1 cellular context compared by ENCODE assay signal in the genomic region with DNA sequence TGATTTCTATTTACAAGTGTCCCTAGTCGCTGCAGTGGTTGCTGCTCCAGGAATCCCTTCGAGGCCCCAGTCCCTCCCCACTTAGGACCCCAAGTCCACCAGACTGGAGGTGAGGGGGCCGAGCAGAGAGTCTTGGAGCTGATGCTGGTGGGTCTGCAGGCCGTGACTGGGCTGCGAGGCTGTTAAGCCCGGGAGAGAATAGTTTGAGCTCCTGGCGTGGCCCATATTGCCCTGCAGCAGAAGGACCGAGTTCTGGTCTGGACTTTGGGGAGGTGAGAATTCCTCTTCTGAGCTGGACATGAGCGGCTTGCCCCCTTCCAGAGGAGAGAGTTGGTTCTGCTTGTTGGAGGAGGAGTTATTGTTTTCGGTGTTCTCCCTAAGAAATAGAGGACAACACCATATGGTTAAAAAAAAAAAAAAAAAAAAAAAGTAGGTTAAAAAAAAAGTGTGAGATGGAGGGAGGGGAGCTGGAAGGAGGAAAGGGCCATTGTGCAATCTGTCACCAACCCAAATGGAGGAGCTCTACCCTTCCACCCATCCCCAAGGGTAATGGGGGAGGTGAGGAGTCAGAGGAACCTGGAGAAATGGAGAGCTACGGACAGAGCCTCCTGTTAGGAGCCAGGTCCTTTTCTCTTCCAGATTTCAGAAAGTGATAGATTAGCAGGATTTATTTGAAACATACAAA.
A peak's percentile ranks its signal among the peaks of the same experiment; 100 is the strongest.
TF ChIP-seq lines count a peak whose summit lies in the region.

No MANE protein-coding gene starts in this region.

TF ChIP-seq in HepG2, 621 proteins besides CTCF, POLR2A, EP300 and RAD21:
- no peak for TF ChIP-seq AGO1 (IDR thresholded peaks at IDR 0.05; ENCODE audit: low read depth, low read length, poor library complexity, severe bottlenecking)
- TF ChIP-seq CEBPG (CRISPR knock-in tag; IDR thresholded peaks at IDR 0.05), result peak; percentile 19; the same call in 1 of the 2 replicates
- TF ChIP-seq CEBPB (IDR thresholded peaks at IDR 0.05; ENCODE audit: borderline replicate concordance, low read depth, low read length), result 0 out of 2 replicates have a peak, but pooled peaks have one; percentile 11
- TF ChIP-seq, protein P1, sequence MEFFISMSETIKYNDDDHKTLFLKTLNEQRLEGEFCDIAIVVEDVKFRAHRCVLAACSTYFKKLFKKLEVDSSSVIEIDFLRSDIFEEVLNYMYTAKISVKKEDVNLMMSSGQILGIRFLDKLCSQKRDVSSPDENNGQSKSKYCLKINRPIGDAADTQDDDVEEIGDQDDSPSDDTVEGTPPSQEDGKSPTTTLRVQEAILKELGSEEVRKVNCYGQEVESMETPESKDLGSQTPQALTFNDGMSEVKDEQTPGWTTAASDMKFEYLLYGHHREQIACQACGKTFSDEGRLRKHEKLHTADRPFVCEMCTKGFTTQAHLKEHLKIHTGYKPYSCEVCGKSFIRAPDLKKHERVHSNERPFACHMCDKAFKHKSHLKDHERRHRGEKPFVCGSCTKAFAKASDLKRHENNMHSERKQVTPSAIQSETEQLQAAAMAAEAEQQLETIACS (CRISPR knock-in tag; IDR thresholded peaks at IDR 0.05), result no peak
- TF ChIP-seq, protein P2, sequence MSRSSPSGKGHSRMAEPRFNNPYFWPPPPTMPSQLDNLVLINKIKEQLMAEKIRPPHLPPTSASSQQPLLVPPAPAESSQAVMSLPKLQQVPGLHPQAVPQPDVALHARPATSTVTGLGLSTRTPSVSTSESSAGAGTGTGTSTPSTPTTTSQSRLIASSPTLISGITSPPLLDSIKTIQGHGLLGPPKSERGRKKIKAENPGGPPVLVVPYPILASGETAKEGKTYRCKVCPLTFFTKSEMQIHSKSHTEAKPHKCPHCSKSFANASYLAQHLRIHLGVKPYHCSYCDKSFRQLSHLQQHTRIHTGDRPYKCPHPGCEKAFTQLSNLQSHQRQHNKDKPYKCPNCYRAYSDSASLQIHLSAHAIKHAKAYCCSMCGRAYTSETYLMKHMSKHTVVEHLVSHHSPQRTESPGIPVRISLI (CRISPR knock-in tag; IDR thresholded peaks at IDR 0.05; ENCODE audit: borderline replicate concordance), result peak; percentile 52; the same call in 1 of the 2 replicates
